ENCODE assay signal across 22 cellular contexts in the genomic region with DNA sequence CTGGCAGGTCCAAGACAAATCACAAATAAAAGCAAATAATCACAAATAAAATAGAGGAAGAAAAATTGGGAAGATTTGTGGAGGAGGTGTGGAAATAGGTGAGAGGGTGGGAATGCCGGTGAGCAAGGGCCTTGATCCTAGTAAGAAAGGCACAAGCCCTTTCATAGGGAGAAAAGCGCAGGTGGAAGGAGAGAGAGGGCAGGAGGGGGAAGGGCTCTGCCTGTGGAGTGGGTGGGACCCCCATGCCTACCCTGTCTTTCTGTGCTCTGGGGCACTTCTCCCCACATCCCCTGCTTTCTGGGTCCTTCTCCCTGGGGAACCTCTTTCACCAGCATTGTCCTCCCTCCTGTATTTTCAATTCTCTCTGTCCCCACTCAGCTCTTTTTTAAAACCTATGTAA. TPM values are rescaled to one million over a fixed set of nuclear protein-coding genes. Genes with fewer than 3 reads are reported as not detected.
DNase-seq lines count a peak whose midpoint lies in the region; ATAC-seq, FAIRE-seq and TF ChIP-seq lines count a peak whose summit lies in the region.
"Had no signal": no experiment of that assay in that cellular context is flagged by ENCODE, and none has a peak within 500 bp of the region (broad histone marks: within the 10 kb centered on the region; RNA-seq: fewer than 3 reads in every experiment).

No MANE protein-coding gene starts in this region.

- 71 to 87% methylated on average over 2 of the region's 2 CpGs for WGBS in esophagus squamous epithelium, 2 donors

- ATAC-seq in left cardiac atrium (no peak), GM18868 (IDR thresholded peaks at IDR 0.05; ENCODE audit: unreplicated experiment) (no peak)
- ATAC-seq: HCT116 had no signal

- no peak overlapping the region for H3K4me3 ChIP-seq in right atrium auricular region
- H3K4me3 ChIP-seq in esophagus squamous epithelium: no peak overlapping the region
- H3K4me3 ChIP-seq: BLaER1 had no signal

- no peaks in the 10 kb centered on the region for H3K4me1 Mint-ChIP-seq in osteocyte (ENCODE audit: unreplicated experiment)

- peaks cover 72% of the 10 kb centered on the region for H3K27me3 Mint-ChIP-seq in osteocyte (ENCODE audit: unreplicated experiment)

- peak; percentile 21 for DNase-seq in right atrium auricular region (ENCODE audit: low spot score)
- no peak for DNase-seq in left cardiac atrium
- DNase-seq in esophagus squamous epithelium (lab: John Stamatoyannopoulos, UW): no peak
- peak; percentile 53 for DNase-seq in osteocyte (ENCODE audit: extremely low spot score, unreplicated experiment)
- DNase-seq in effector CD8-positive, alpha-beta T cell (lab: John Stamatoyannopoulos, UW): no peak
- no peak for DNase-seq in NCI-H748 treated with DMSO at 0.1 percent for 48 hours (lab: John Stamatoyannopoulos, UW)
- DNase-seq in GM19239 (ENCODE audit: insufficient read length, low spot score): no peak
- DNase-seq: 8988T; CD4-positive, alpha-beta memory T cell; DMS153; DMS79 treated with DMSO at 0.1 percent for 48 hours; GF-D8; GOT3; H7; HFFc6; IMR-90 had no signal

- H3K27ac Mint-ChIP-seq in osteocyte (ENCODE audit: unreplicated experiment): no peak overlapping the region
- H3K27ac Mint-ChIP-seq: CD14-positive monocyte; CD4-positive, alpha-beta memory T cell; HFFc6 had no signal

- intact Hi-C loops in left cardiac atrium (cut with DNase I): no loop called here
- intact Hi-C loops in esophagus squamous epithelium (cut with DNase I): no loop called here

- TF ChIP-seq POLR2A in esophagus squamous epithelium (IDR thresholded peaks at IDR 0.05): no peak

- H3K36me3 ChIP-seq in right atrium auricular region: no peaks in the 10 kb centered on the region
- no peaks in the 10 kb centered on the region for H3K36me3 ChIP-seq in esophagus squamous epithelium
- H3K36me3 ChIP-seq: BLaER1 had no signal

- H3K4me3 Mint-ChIP-seq in osteocyte (ENCODE audit: unreplicated experiment): no peak overlapping the region
- H3K4me3 Mint-ChIP-seq: CD14-positive monocyte; CD4-positive, alpha-beta memory T cell; HFFc6 had no signal

- H3K4me1 ChIP-seq in right atrium auricular region (no peaks in the 10 kb centered on the region), esophagus squamous epithelium (peaks cover 0 to 42% (median 5%) of the 10 kb centered on the region in 3 donors)

- no peak overlapping the region for H3K27ac ChIP-seq in right atrium auricular region
- peak overlapping the region; percentile 62 to 84 (median 71) for H3K27ac ChIP-seq in esophagus squamous epithelium
- H3K27ac ChIP-seq: BLaER1 had no signal

- FAIRE-seq in GM19239 (lab: Jason Lieb, UNC): no peak
- FAIRE-seq: HTR-8/SVneo had no signal

- H3K27me3 ChIP-seq in right atrium auricular region (no peaks in the 10 kb centered on the region), esophagus squamous epithelium (peaks cover 0 to 31% (median 0%) of the 10 kb centered on the region in 4 donors)
- H3K27me3 ChIP-seq: BLaER1 had no signal

- TF ChIP-seq CTCF in right atrium auricular region (IDR thresholded peaks at IDR 0.05): no peak
- TF ChIP-seq CTCF in esophagus squamous epithelium (IDR thresholded peaks at IDR 0.05): no peak
- TF ChIP-seq CTCF in osteocyte (IDR thresholded peaks at IDR 0.05): no peak

- no peaks in the 10 kb centered on the region for H3K36me3 Mint-ChIP-seq in osteocyte (ENCODE audit: unreplicated experiment)
- H3K36me3 Mint-ChIP-seq: CD14-positive monocyte; CD4-positive, alpha-beta memory T cell had no signal

- H3K9me3 ChIP-seq in right atrium auricular region (no peaks in the 10 kb centered on the region), esophagus squamous epithelium (peaks cover 0 to 3% (median 0%) of the 10 kb centered on the region in 3 donors)

- H3K9me3 Mint-ChIP-seq in osteocyte (ENCODE audit: unreplicated experiment): no peaks in the 10 kb centered on the region

RNA-seq across cellular contexts. Expression of gene TGM5, which starts 0.7 kb away (rescaled TPM):
- total RNA-seq in right atrium auricular region (under 1 TPM in 1 of 2 donors, not detected in 1; 0.15 TPM), left cardiac atrium (not detected), esophagus squamous epithelium (10 to 100 TPM in 3 of 4 donors, 1 to 10 TPM in 1; 6.7 to 36.1 (median 15.6) TPM), osteocyte (not detected in 2 replicates)
- total RNA-seq: A673; CD4-positive, alpha-beta memory T cell; H7; HFFc6; IMR-90 had no signal

RNA-seq across cellular contexts. Expression of gene TGM7, which starts 34.6 kb away (rescaled TPM):
- total RNA-seq in right atrium auricular region (not detected), left cardiac atrium (not detected), esophagus squamous epithelium (under 1 TPM in 1 of 4 donors, not detected in 3; 0.97 TPM), osteocyte (not detected in 2 replicates)
- total RNA-seq: A673; CD4-positive, alpha-beta memory T cell; H7; HFFc6; IMR-90 had no signal

RNA-seq across cellular contexts. Expression of gene EPB42, which starts 46.6 kb away (rescaled TPM):
- 1 to 10 TPM; 1.1 TPM for total RNA-seq in right atrium auricular region
- total RNA-seq in left cardiac atrium: 1 to 10 TPM in 1 of 2 donors, under 1 TPM in 1; 0.68 to 2.3 TPM
- not detected for total RNA-seq in esophagus squamous epithelium
- not detected in 2 replicates for total RNA-seq in osteocyte
- total RNA-seq: A673; CD4-positive, alpha-beta memory T cell; H7; HFFc6; IMR-90 had no signal

Comparison
In these comparisons a context has a peak if more than half of its experiments do, and no peak if none do; other contexts are left out.
1. DNase-seq: peak in right atrium auricular region (single experiment) and osteocyte (single experiment); none in left cardiac atrium (single experiment), esophagus squamous epithelium (single experiment), effector CD8-positive, alpha-beta T cell (single experiment), NCI-H748 treated with DMSO at 0.1 percent for 48 hours (single experiment) and GM19239 (single experiment).
2. H3K27ac ChIP-seq: peak in esophagus squamous epithelium (4 of 4); none in right atrium auricular region (0 of 2).